25 cellular contexts compared by ENCODE assay signal in the genomic region with DNA sequence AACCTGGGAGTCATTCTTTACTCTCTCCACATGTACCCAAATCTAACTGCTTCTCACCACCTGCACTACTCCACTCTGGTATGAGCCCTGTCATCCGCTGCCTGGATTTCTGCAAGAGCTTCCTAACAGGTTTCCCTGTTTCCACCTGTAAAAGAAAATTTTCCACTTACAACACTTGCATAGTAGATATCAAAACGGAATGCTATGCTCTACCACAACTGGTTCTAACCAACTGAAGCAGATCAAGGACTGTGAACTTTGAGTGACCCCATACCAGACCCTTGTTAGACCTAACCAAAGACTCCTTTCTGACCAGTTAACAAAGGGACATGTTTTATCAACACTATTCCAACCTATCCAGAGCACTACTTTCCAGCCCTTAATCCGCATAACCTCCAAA.
"Had no signal": no experiment of that assay in that cellular context is flagged by ENCODE, and none has a peak within 500 bp of the region (broad histone marks: within the 10 kb centered on the region; RNA-seq: fewer than 3 reads in every experiment).

No MANE protein-coding gene starts in this region.

- H3K4me3 Mint-ChIP-seq: endodermal cell; naive thymus-derived CD4-positive, alpha-beta T cell; nephron progenitor cell; stimulated activated memory B cell treated with anti-CD40 and anti-IgM and Interleukin-4, amounts not matched to agents 10 μg/mL and 1 μg/mL and 100 μg/mL, for 72 hours; type B pancreatic cell had no signal

- H3K27ac ChIP-seq: epithelial cell of prostate, esophagus muscularis mucosa, foreskin keratinocyte, gastroesophageal sphincter, heart left ventricle, hepatocyte, left lung, prostate gland, spleen, testis, tibial artery had no signal

- H3K9me3 ChIP-seq: esophagus muscularis mucosa, gastroesophageal sphincter, heart left ventricle, left lung, prostate gland, spleen, testis, tibial artery had no signal

- H3K27me3 Mint-ChIP-seq: stimulated activated memory B cell treated with anti-CD40 and anti-IgM and Interleukin-4, amounts not matched to agents 10 μg/mL and 1 μg/mL and 100 μg/mL, for 72 hours; type B pancreatic cell had no signal

- ATAC-seq: foreskin keratinocyte; gastroesophageal sphincter; heart left ventricle; left lung; naive thymus-derived CD4-positive, alpha-beta T cell; right cardiac atrium; stimulated activated memory B cell treated with anti-CD40 and anti-IgM and Interleukin-4, amounts not matched to agents 10 μg/mL and 1 μg/mL and 100 μg/mL, for 72 hours; stimulated activated naive CD8-positive, alpha-beta T cell treated with anti-CD3 and anti-CD28 coated beads, Interleukin-15, Interleukin-2, amounts not matched to agents 100 U/mL and 50 U/mL, for 24 hours had no signal

- H3K27me3 ChIP-seq: esophagus muscularis mucosa, foreskin keratinocyte, gastroesophageal sphincter, heart left ventricle, hepatocyte, left lung, spleen, testis, tibial artery had no signal

- H3K36me3 Mint-ChIP-seq: naive thymus-derived CD4-positive, alpha-beta T cell; stimulated activated memory B cell treated with anti-CD40 and anti-IgM and Interleukin-4, amounts not matched to agents 10 μg/mL and 1 μg/mL and 100 μg/mL, for 72 hours; type B pancreatic cell had no signal

- DNase-seq: effector CD8-positive, alpha-beta T cell; endodermal cell; foreskin keratinocyte; heart left ventricle; kidney; left lung; mesenchymal stem cell; midbrain; naive thymus-derived CD4-positive, alpha-beta T cell; nephron progenitor cell; nucleus accumbens; right cardiac atrium; spleen; stimulated activated CD4-positive, alpha-beta T cell treated with anti-CD3 and anti-CD28 coated beads, Interleukin-4, amount 100 ng/mL, for 4 hours; stimulated activated naive CD8-positive, alpha-beta T cell treated with anti-CD3 and anti-CD28 coated beads, Interleukin-15, Interleukin-2, amounts not matched to agents 100 U/mL and 50 U/mL, for 24 hours; substantia nigra; testis; tibial artery had no signal

- H3K27ac Mint-ChIP-seq: endodermal cell; naive thymus-derived CD4-positive, alpha-beta T cell; nephron progenitor cell; stimulated activated memory B cell treated with anti-CD40 and anti-IgM and Interleukin-4, amounts not matched to agents 10 μg/mL and 1 μg/mL and 100 μg/mL, for 72 hours; type B pancreatic cell had no signal

- H3K9me3 Mint-ChIP-seq: endodermal cell; naive thymus-derived CD4-positive, alpha-beta T cell; nephron progenitor cell; type B pancreatic cell had no signal
